Comparison of ENCODE assay signal across 8 cellular contexts in genomic region chr10:73246322-73246782, GRCh38. TPM values are rescaled to one million over a fixed set of nuclear protein-coding genes. Genes with fewer than 3 reads are reported as not detected.
DNase-seq lines count a peak whose midpoint lies in the region; ATAC-seq, FAIRE-seq and TF ChIP-seq lines count a peak whose summit lies in the region.

No MANE protein-coding gene starts in this region.

- no peaks in the 10 kb centered on the region for H3K9me3 Mint-ChIP-seq in HFFc6

- H3K4me1 ChIP-seq in A549 (peaks cover 34% of the 10 kb centered on the region), breast epithelium (no peaks in the 10 kb centered on the region), mesodermal cell (ENCODE audit: control insufficient read depth, insufficient read depth, low read length, poor library complexity, severe bottlenecking) (peaks cover 17% of the 10 kb centered on the region)

- H3K27ac ChIP-seq in A549, result peak overlapping the region; percentile 88 to 89
- H3K27ac ChIP-seq in breast epithelium, result peak overlapping the region; percentile 89 to 93
- H3K27ac ChIP-seq in mesodermal cell (ENCODE audit: low read depth, low read length, severe bottlenecking), result peak overlapping the region; percentile 94

- peaks cover 66% of the 10 kb centered on the region for H3K36me3 Mint-ChIP-seq in HFFc6 (ENCODE audit: low read depth)

- peaks cover 2% of the 10 kb centered on the region; the same call in 1 of the 2 replicates for H3K27me3 Mint-ChIP-seq in HFFc6 (ENCODE audit: insufficient read depth)

- intact Hi-C loops in breast epithelium (cut with DNase I; ENCODE audit: low total_unique reads), result no loop called here

- TF ChIP-seq CTCF in A549 (IDR thresholded peaks at IDR 0.05) (no peak), HFFc6 (IDR thresholded peaks at IDR 0.05) (no peak), breast epithelium (IDR thresholded peaks at IDR 0.05) (no peak)

- H3K4me2 ChIP-seq in A549, result peak overlapping the region; percentile 87

- H3K9me3 ChIP-seq in A549 (no peaks in the 10 kb centered on the region), breast epithelium (no peaks in the 10 kb centered on the region), mesodermal cell (ENCODE audit: control insufficient read depth, low read length) (no peaks in the 10 kb centered on the region)

- WGBS in A549 (ENCODE audit: missing lambda C conversion rate), result 4% methylated on average over 13 of the region's 13 CpGs
- WGBS in mesodermal cell (ENCODE audit: insufficient coverage in 2 of 2), 2 experiments, result 0% methylated on average over 5 to 8 of the region's 13 CpGs

- ATAC-seq in A549, result no peak
- ATAC-seq in GM21423 (IDR thresholded peaks at IDR 0.05; ENCODE audit: unreplicated experiment), result no peak
- no peak for ATAC-seq in HG02970 (IDR thresholded peaks at IDR 0.05; ENCODE audit: low FRiP score, unreplicated experiment)

- TF ChIP-seq POLR2A in A549 (IDR thresholded peaks at IDR 0.05; ENCODE audit: low read length) (no peak), breast epithelium (IDR thresholded peaks at IDR 0.05) (no peak)

- peak overlapping the region; percentile 78 for H3K4me3 ChIP-seq in A549
- H3K4me3 ChIP-seq in breast epithelium, result peak overlapping the region; percentile 76 to 89 (median 82)
- H3K4me3 ChIP-seq in mesodermal cell (ENCODE audit: extremely low read depth, insufficient read depth, low read length, poor library complexity, severe bottlenecking), result peak overlapping the region; percentile 76

- H3K27me3 ChIP-seq in breast epithelium, result no peaks in the 10 kb centered on the region

- no peaks in the 10 kb centered on the region for H3K36me3 ChIP-seq in breast epithelium
- H3K36me3 ChIP-seq in mesodermal cell (ENCODE audit: control insufficient read depth, insufficient read depth, low read length), result peaks cover 72% of the 10 kb centered on the region

- peaks cover 58% of the 10 kb centered on the region for H3K4me1 Mint-ChIP-seq in HFFc6 (ENCODE audit: low read depth)

- H3K27ac Mint-ChIP-seq in HFFc6, result peak overlapping the region; percentile 82

- CTCF ChIA-PET in A549 (lab: Yijun Ruan, JAX), result interaction anchor here (1.6 to 1.7 kb wide), 3 partner anchors 10 to 78 kb away, joined by 4 to 10 read pairs (median 5); no protein-coding TSS in a partner anchor

- no peak for TF ChIP-seq RAD21 in A549 (conservative IDR thresholded peaks at IDR 0.05 in 1 of 2, IDR thresholded peaks at IDR 0.05 in 1 of 2)

- DNase-seq in A549 (ENCODE audit: low read depth in 1 of 2, low spot score in 1 of 2) (no peak), HFFc6 (no peak), breast epithelium (ENCODE audit: low spot score in 2 of 2) (no peak), COR-L47 (lab: John Stamatoyannopoulos, UW) (no peak), LoVo (ENCODE audit: low spot score) (no peak)

- H3K4me3 Mint-ChIP-seq in HFFc6, result peak overlapping the region; percentile 98

- TF ChIP-seq EP300 in A549 (IDR thresholded peaks at IDR 0.05), result no peak

- POLR2A ChIA-PET in A549 (lab: Yijun Ruan, JAX), result interaction anchor here (1.0 to 2.1 kb wide), 14 partner anchors 9 to 249 kb away, joined by 3 to 15 read pairs (median 6); partner anchors contain the start of genes ANXA7, CFAP70, ECD and FAM149B1

- FAIRE-seq in A549 (lab: Jason Lieb, UNC), result no peak

TF ChIP-seq in A549, 52 proteins besides CTCF, POLR2A, EP300 and RAD21:
- TF ChIP-seq ATOH8 (CRISPR knock-in tag; IDR thresholded peaks at IDR 0.05; ENCODE audit: low read depth) (no peak), PBX3 (IDR thresholded peaks at IDR 0.05) (no peak), GATA3 (IDR thresholded peaks at IDR 0.05; ENCODE audit: borderline replicate concordance) (no peak), MAX (IDR thresholded peaks at IDR 0.05) (no peak), HDAC2 (IDR thresholded peaks at IDR 0.05) (no peak), RARB (CRISPR knock-in tag; IDR thresholded peaks at IDR 0.05) (no peak), USF2 (IDR thresholded peaks at IDR 0.05) (no peak), FOSB (CRISPR knock-in tag; IDR thresholded peaks at IDR 0.05) (no peak), MYC (IDR thresholded peaks at IDR 0.05; ENCODE audit: borderline replicate concordance, low read length) (no peak), NR3C1 (IDR thresholded peaks at IDR 0.05) (no peak), ELK1 (IDR thresholded peaks at IDR 0.05; ENCODE audit: low read depth, low read length) (no peak), TP53 (CRISPR knock-in tag; IDR thresholded peaks at IDR 0.05) (no peak), SREBF2 (IDR thresholded peaks at IDR 0.05) (no peak), ZSCAN20 (CRISPR knock-in tag; IDR thresholded peaks at IDR 0.05) (no peak), MAFK (IDR thresholded peaks at IDR 0.05; ENCODE audit: partially characterized antibody) (no peak), FOSL2 (IDR thresholded peaks at IDR 0.05) (no peak), FOSL2 (CRISPR knock-in tag; IDR thresholded peaks at IDR 0.05) (no peak), RNF2 (IDR thresholded peaks at IDR 0.05; ENCODE audit: borderline replicate concordance, low read depth) (no peak), CHD2 (IDR thresholded peaks at IDR 0.05; ENCODE audit: low read length, partially characterized antibody) (no peak), ZC3H11A (IDR thresholded peaks at IDR 0.05) (no peak), TFCP2L1 (CRISPR knock-in tag; IDR thresholded peaks at IDR 0.05) (no peak)

RNA-seq across cellular contexts. Expression of gene DNAJC9, which starts 0.7 kb away (rescaled TPM):
- polyA plus RNA-seq in A549 (2011; rRNA removed), result 42.7 and 56.3 TPM in 2 replicates
- 36.9 and 38.5 TPM in 2 replicates for polyA plus RNA-seq in A549 (2012; cell fraction: cytosol; rRNA removed)
- 26.2 and 32.9 TPM in 2 replicates for polyA plus RNA-seq in A549 (2012; cell fraction: nucleus; rRNA removed)
- 45.6 to 47.4 TPM (median 46.0 TPM) in 3 replicates for polyA plus RNA-seq in A549 (2017; fragmentation: RNase III; extraction: RNeasy Plus Mini Kit Qiagen cat#74134 plus additional on column Dnase treatment)
- 24.2 and 27.7 TPM in 2 replicates for polyA minus RNA-seq in A549 (2011; rRNA and poly(A)+ RNA removed)
- 10 to 100 TPM; 18.6 to 30.9 (median 27.1) TPM for total RNA-seq in HFFc6 (2021; fragmentation: NEBNext Ultra II Directional; extraction: Animal tissue kit (Norgen Biotek cat#: 25700))
- total RNA-seq in breast epithelium, result 10 to 100 TPM; 17.3 to 24.3 (median 19.0) TPM
- 23.7 TPM for polyA plus RNA-seq in mesodermal cell (2013, experiment 1 of 2)
- polyA plus RNA-seq in mesodermal cell (2013, experiment 2 of 2), result 26.8 TPM

RNA-seq across cellular contexts. Expression of gene MRPS16, which starts 6.1 kb away (rescaled TPM):
- polyA plus RNA-seq in A549 (2011; rRNA removed) (132 and 162 TPM in 2 replicates), A549 (2017; fragmentation: RNase III; extraction: RNeasy Plus Mini Kit Qiagen cat#74134 plus additional on column Dnase treatment) (158 to 166 TPM (median 160 TPM) in 3 replicates)
- 226 and 239 TPM in 2 replicates for polyA plus RNA-seq in A549 (2012; cell fraction: cytosol; rRNA removed)
- polyA plus RNA-seq in A549 (2012; cell fraction: nucleus; rRNA removed), result 191 and 202 TPM in 2 replicates
- 155 and 180 TPM in 2 replicates for polyA minus RNA-seq in A549 (2011; rRNA and poly(A)+ RNA removed)
- total RNA-seq in HFFc6 (2021; fragmentation: NEBNext Ultra II Directional; extraction: Animal tissue kit (Norgen Biotek cat#: 25700)), result 100 to 1,000 TPM; 100 to 140 (median 116) TPM
- total RNA-seq in breast epithelium, result 10 to 100 TPM; 33.3 to 40.6 (median 40.4) TPM
- polyA plus RNA-seq in mesodermal cell (2013, experiment 1 of 2), result 112 TPM
- polyA plus RNA-seq in mesodermal cell (2013, experiment 2 of 2), result 106 TPM
